Comparison of ENCODE assay signal across 10 cellular contexts in genomic region chr15:65400760-65401606, GRCh38. TPM values are rescaled to one million over a fixed set of nuclear protein-coding genes. Genes with fewer than 3 reads are reported as not detected.
A peak's percentile ranks its signal among the peaks of the same experiment; 100 is the strongest.
DNase-seq lines count a peak whose midpoint lies in the region; ATAC-seq and TF ChIP-seq lines count a peak whose summit lies in the region.
"Had no signal": no experiment of that assay in that cellular context is flagged by ENCODE, and none has a peak within 500 bp of the region (broad histone marks: within the 10 kb centered on the region; RNA-seq: fewer than 3 reads in every experiment).

No MANE protein-coding gene starts in this region.

- peaks cover 35% of the 10 kb centered on the region for H3F3A ChIP-seq in neural progenitor cell (ENCODE audit: low read depth)

- peaks cover 62% of the 10 kb centered on the region for H3K27me3 Mint-ChIP-seq in activated T-cell treated with anti-CD3 and anti-CD28 coated beads, Interleukin-2, amount 50 U/mL, for 24 hours
- H3K27me3 Mint-ChIP-seq in neural progenitor cell (ENCODE audit: insufficient read depth, low read depth) = peaks cover 4% of the 10 kb centered on the region

- H3K27me3 ChIP-seq in neural progenitor cell = peaks cover 23% of the 10 kb centered on the region

- H3K27ac Mint-ChIP-seq in activated T-cell treated with anti-CD3 and anti-CD28 coated beads, Interleukin-2, amount 50 U/mL, for 24 hours = no peak overlapping the region
- peak overlapping the region; percentile 94 for H3K27ac Mint-ChIP-seq in neural progenitor cell
- H3K27ac Mint-ChIP-seq: stimulated activated naive CD8-positive, alpha-beta T cell treated with anti-CD3 and anti-CD28 coated beads, Interleukin-15, Interleukin-2, amounts not matched to agents 100 ng/mL and 50 ng/mL, for 24 hours had no signal

- H3K9ac ChIP-seq in neural progenitor cell = no peak overlapping the region

- H3K4me1 ChIP-seq in neural progenitor cell = peaks cover 37% of the 10 kb centered on the region

- DNase-seq in D341Med (ENCODE audit: low spot score) (peak; percentile 91), HuH-7.5 (ENCODE audit: low spot score) (peak; percentile 98), NOMO-1 treated with dmso at 0.1 percent for 144 hours (lab: John Stamatoyannopoulos, UW; ENCODE audit: unreplicated experiment) (peak; percentile 14), fibroblast of pulmonary artery (ENCODE audit: low read depth) (peak; percentile 72), neural progenitor cell (ENCODE audit: low spot score) (peak; percentile 92)
- peak; percentile 64 for DNase-seq in activated T-cell treated with anti-CD3 and anti-CD28 coated beads, Interleukin-2, amount 50 U/mL, for 24 hours

- peaks cover 9% of the 10 kb centered on the region for H3K4me1 Mint-ChIP-seq in activated T-cell treated with anti-CD3 and anti-CD28 coated beads, Interleukin-2, amount 50 U/mL, for 24 hours (ENCODE audit: low read depth)
- peaks cover 48% of the 10 kb centered on the region for H3K4me1 Mint-ChIP-seq in neural progenitor cell

- no peaks in the 10 kb centered on the region for H3K9me3 Mint-ChIP-seq in activated T-cell treated with anti-CD3 and anti-CD28 coated beads, Interleukin-2, amount 50 U/mL, for 24 hours
- H3K9me3 Mint-ChIP-seq in neural progenitor cell = no peaks in the 10 kb centered on the region
- H3K9me3 Mint-ChIP-seq: stimulated activated naive CD8-positive, alpha-beta T cell treated with anti-CD3 and anti-CD28 coated beads, Interleukin-15, Interleukin-2, amounts not matched to agents 100 ng/mL and 50 ng/mL, for 24 hours had no signal

- no peaks in the 10 kb centered on the region for H3K9me3 ChIP-seq in neural progenitor cell (ENCODE audit: low read depth)

- TF ChIP-seq CTCF in fibroblast of pulmonary artery (IDR thresholded peaks at IDR 0.05; ENCODE audit: low read length, missing control alignments) (peak; percentile 94), neural progenitor cell (IDR thresholded peaks at IDR 0.05) (peak; percentile 73)

- H3K36me3 ChIP-seq in neural progenitor cell = no peaks in the 10 kb centered on the region

- H4K20me1 ChIP-seq in neural progenitor cell (ENCODE audit: low read depth) = peaks cover 5% of the 10 kb centered on the region

- peak overlapping the region; percentile 64 for H3K4me2 ChIP-seq in neural progenitor cell

- H3K4me3 ChIP-seq in fibroblast of pulmonary artery (replicated peaks; ENCODE audit: low read depth, low read length) (no peak overlapping the region), neural progenitor cell (peak overlapping the region; percentile 14)

- peak overlapping the region; percentile 15 for H2AFZ ChIP-seq in neural progenitor cell (replicated peaks)

- ATAC-seq in HG03342 (IDR thresholded peaks at IDR 0.05; ENCODE audit: unreplicated experiment) (no peak), GM18505 (IDR thresholded peaks at IDR 0.05; ENCODE audit: unreplicated experiment) (no peak)

- H3K4me3 Mint-ChIP-seq in activated T-cell treated with anti-CD3 and anti-CD28 coated beads, Interleukin-2, amount 50 U/mL, for 24 hours = no peak overlapping the region
- peak overlapping the region; percentile 66 for H3K4me3 Mint-ChIP-seq in neural progenitor cell
- H3K4me3 Mint-ChIP-seq: stimulated activated naive CD8-positive, alpha-beta T cell treated with anti-CD3 and anti-CD28 coated beads, Interleukin-15, Interleukin-2, amounts not matched to agents 100 ng/mL and 50 ng/mL, for 24 hours had no signal

- no peak for TF ChIP-seq POLR2A in GM18505 (IDR thresholded peaks at IDR 0.05; ENCODE audit: borderline replicate concordance, extremely low read depth, insufficient read depth, insufficient read length)

- no peaks in the 10 kb centered on the region for H3K79me2 ChIP-seq in neural progenitor cell (ENCODE audit: low read depth)

- H3K27ac ChIP-seq in neural progenitor cell = no peak overlapping the region

- H3K36me3 Mint-ChIP-seq in activated T-cell treated with anti-CD3 and anti-CD28 coated beads, Interleukin-2, amount 50 U/mL, for 24 hours (ENCODE audit: low read depth) = no peaks in the 10 kb centered on the region
- H3K36me3 Mint-ChIP-seq in neural progenitor cell = peaks cover 7% of the 10 kb centered on the region

RNA-seq across cellular contexts. Expression of gene IGDCC4, which starts 21.8 kb away (rescaled TPM):
- 13.0 and 17.7 TPM in 2 replicates for total RNA-seq in neural progenitor cell (ENCODE audit: low replicate concordance)
- total RNA-seq: T-helper 2 cell treated with Interferon-gamma antibody and Interleukin-4, amounts not matched to agents 100 ng/mL and 5 ng/mL, for 36 hours had no signal

RNA-seq across cellular contexts. Expression of gene IGDCC3, which starts 23.2 kb away (rescaled TPM):
- 15.8 and 29.4 TPM in 2 replicates for total RNA-seq in neural progenitor cell (ENCODE audit: low replicate concordance)
- total RNA-seq: T-helper 2 cell treated with Interferon-gamma antibody and Interleukin-4, amounts not matched to agents 100 ng/mL and 5 ng/mL, for 36 hours had no signal

Comparison
In these comparisons a context has a peak if more than half of its experiments do, and no peak if none do; other contexts are left out.
1. DNase-seq: peak in every context shown above with its lines; median percentile 98 in HuH-7.5; 92 in neural progenitor cell; 91 in D341Med; 72 in fibroblast of pulmonary artery; 64 in activated T-cell treated with anti-CD3 and anti-CD28 coated beads, Interleukin-2, amount 50 U/mL, for 24 hours; 14 in NOMO-1 treated with dmso at 0.1 percent for 144 hours.